ENCODE assay signal across 25 cellular contexts in the genomic region with DNA sequence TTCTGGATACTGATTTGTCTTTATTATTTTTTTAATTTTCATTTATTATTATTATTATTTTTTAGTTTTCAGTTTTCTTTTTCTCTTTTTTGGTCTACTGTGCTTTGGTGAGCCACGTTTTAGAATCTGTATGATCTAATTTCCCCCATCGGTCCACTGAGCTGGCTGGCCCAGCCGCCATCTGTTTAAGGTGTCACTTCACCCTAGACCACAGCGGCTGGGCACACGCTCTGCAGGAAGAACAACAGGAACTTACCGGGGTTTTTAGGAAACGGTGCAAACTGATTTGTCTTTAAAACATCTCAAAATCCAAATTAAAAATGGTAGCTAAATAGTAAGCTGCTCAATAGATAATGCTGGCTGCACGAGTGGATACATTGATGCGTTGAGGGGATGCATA. TPM values are rescaled to one million over a fixed set of nuclear protein-coding genes. Genes with fewer than 3 reads are reported as not detected.
A peak's percentile ranks its signal among the peaks of the same experiment; 100 is the strongest.
DNase-seq lines count a peak whose midpoint lies in the region; ATAC-seq and TF ChIP-seq lines count a peak whose summit lies in the region.
"Had no signal": no experiment of that assay in that cellular context is flagged by ENCODE, and none has a peak within 500 bp of the region (broad histone marks: within the 10 kb centered on the region; RNA-seq: fewer than 3 reads in every experiment).

No MANE protein-coding gene starts in this region.

- TF ChIP-seq CTCF in nephron (IDR thresholded peaks at IDR 0.05; ENCODE audit: unreplicated experiment in 3 of 3) (no peak), H9 (conservative IDR thresholded peaks at IDR 0.05) (no peak)

- H2BK120ac ChIP-seq in H9 (ENCODE audit: low read depth, low read length, poor library complexity, severe bottlenecking) = no peak overlapping the region

- peak; percentile 70 for ATAC-seq in GM18502 (IDR thresholded peaks at IDR 0.05; ENCODE audit: poor library complexity, unreplicated experiment)
- ATAC-seq in HG02610 (IDR thresholded peaks at IDR 0.05; ENCODE audit: unreplicated experiment) = peak; percentile 62
- ATAC-seq in HG02884 (IDR thresholded peaks at IDR 0.05; ENCODE audit: unreplicated experiment) = no peak
- ATAC-seq: gastroesophageal sphincter had no signal

- no peak overlapping the region for H2BK20ac ChIP-seq in H9 (ENCODE audit: low read depth, low read length, poor library complexity, severe bottlenecking)

- H3K56ac ChIP-seq in H9 (ENCODE audit: insufficient read length, low read depth, low read length) = no peak overlapping the region

- no peaks in the 10 kb centered on the region for H3K36me3 Mint-ChIP-seq in nephron (ENCODE audit: low read depth)
- H3K36me3 Mint-ChIP-seq in H9 (ENCODE audit: insufficient read depth in 1 of 3, low read depth in 3 of 3) = no peaks in the 10 kb centered on the region
- H3K36me3 Mint-ChIP-seq: activated naive CD8-positive, alpha-beta T cell had no signal

- DNase-seq in Kasumi-1 (lab: John Stamatoyannopoulos, UW) (peak; percentile 5 to 25), retina (no peak), H9 (no peak), occipital lobe (lab: John Stamatoyannopoulos, UW) (no peak)
- DNase-seq: activated T-cell treated with anti-CD3 and anti-CD28 coated beads for 4 hours; anterior cingulate cortex; EL; GM23248; hippocampal formation; mammary epithelial cell; NCI-H446 treated with DMSO at 0.1 percent for 48 hours; posterior cingulate gyrus; right cardiac atrium; spleen; stimulated activated CD8-positive, alpha-beta memory T cell treated with anti-CD3 and anti-CD28 coated beads, Interleukin-4, amount 100 ng/mL, for 48 hours; stomach; SW 1271; thyroid gland had no signal

- H3K23ac ChIP-seq in H9 (ENCODE audit: insufficient read length, low read depth, low read length) = no peak overlapping the region

- no peak overlapping the region for H2AFZ ChIP-seq in H9 (ENCODE audit: low read length)
- H2AFZ ChIP-seq: GM23248 had no signal

- H2BK5ac ChIP-seq in H9 (ENCODE audit: insufficient read length, low read length) = no peak overlapping the region

- H4K91ac ChIP-seq in H9 (ENCODE audit: insufficient read length, low read depth, low read length) = no peak overlapping the region

- H3K27ac Mint-ChIP-seq in nephron (peak overlapping the region; percentile 92 to 94 (median 92)), H9 (no peak overlapping the region)
- H3K27ac Mint-ChIP-seq: activated naive CD8-positive, alpha-beta T cell had no signal

- no peak overlapping the region for H3T11ph ChIP-seq in H9 (ENCODE audit: low read length)

- H3K27me3 Mint-ChIP-seq in nephron (ENCODE audit: low read depth) (peaks cover 4% of the 10 kb centered on the region), H9 (ENCODE audit: low read depth) (no peaks in the 10 kb centered on the region)
- H3K27me3 Mint-ChIP-seq: activated naive CD8-positive, alpha-beta T cell had no signal

- H3K9me3 Mint-ChIP-seq in nephron (no peaks in the 10 kb centered on the region), H9 (no peaks in the 10 kb centered on the region)

- no peak overlapping the region for H3K4ac ChIP-seq in H9 (ENCODE audit: low read depth, low read length)

- H3K4me1 ChIP-seq in H9 (ENCODE audit: insufficient read depth, low read length) = no peaks in the 10 kb centered on the region
- H3K4me1 ChIP-seq: gastroesophageal sphincter, stomach, thyroid gland, vagina had no signal

- no peaks in the 10 kb centered on the region; the same call in 1 of the 2 replicates for H3K27me3 ChIP-seq in H9 (ENCODE audit: insufficient read depth, low read length)
- H3K27me3 ChIP-seq: gastroesophageal sphincter, spleen, thyroid gland, vagina had no signal

- H3K27ac ChIP-seq in H9 (ENCODE audit: insufficient read length, low read depth, low read length) = no peak overlapping the region
- H3K27ac ChIP-seq: gastroesophageal sphincter, GM23248, spleen, stomach, thyroid gland, vagina had no signal

- no peak overlapping the region for H2AK5ac ChIP-seq in H9 (ENCODE audit: insufficient read length, low read length)

- H3K9ac ChIP-seq in H9 (ENCODE audit: extremely low read depth, insufficient read length, low read length) = no peak overlapping the region
- H3K9ac ChIP-seq: GM23248 had no signal

- no peak overlapping the region for H3K14ac ChIP-seq in H9 (ENCODE audit: insufficient read depth, low read length)

- H3K79me2 ChIP-seq in H9 (ENCODE audit: insufficient read depth, low read length) = no peaks in the 10 kb centered on the region

- no CpG with 5 or more reads among the region's 9 CpGs for WGBS in H9 (ENCODE audit: extremely low coverage, insufficient read length, low lambda C conversion rate)

- no peak overlapping the region for H2BK12ac ChIP-seq in H9 (ENCODE audit: insufficient read length, low read depth, low read length)

- no peak overlapping the region for H3K4me2 ChIP-seq in H9 (ENCODE audit: insufficient read depth, insufficient read length, low read length)

- H3K18ac ChIP-seq in H9 (ENCODE audit: insufficient read length, low read depth, low read length) = no peak overlapping the region

- no peaks in the 10 kb centered on the region for H3K9me3 ChIP-seq in H9 (ENCODE audit: control insufficient read depth, low read depth, low read length)
- H3K9me3 ChIP-seq: gastroesophageal sphincter, spleen, stomach, thyroid gland, vagina had no signal

- H2BK15ac ChIP-seq in H9 (ENCODE audit: low read depth, low read length) = no peak overlapping the region

- H3K23me2 ChIP-seq in H9 (ENCODE audit: insufficient read length, low read depth, low read length, poor library complexity, severe bottlenecking) = no peaks in the 10 kb centered on the region

- no peaks in the 10 kb centered on the region for H3K79me1 ChIP-seq in H9 (ENCODE audit: insufficient read depth, low read depth, low read length, poor library complexity, severe bottlenecking)

- H4K8ac ChIP-seq in H9 (replicated peaks; ENCODE audit: insufficient read length, low read depth, low read length) = no peak overlapping the region

- no peak overlapping the region for H4K5ac ChIP-seq in H9 (ENCODE audit: insufficient read length, low read depth, low read length)

- no peaks in the 10 kb centered on the region for H4K20me1 ChIP-seq in H9 (ENCODE audit: control insufficient read depth, insufficient read depth, insufficient read length)

- H3K4me1 Mint-ChIP-seq in nephron (peaks cover 29% of the 10 kb centered on the region), H9 (no peaks in the 10 kb centered on the region)

- no peak overlapping the region for H3K4me3 Mint-ChIP-seq in nephron
- H3K4me3 Mint-ChIP-seq in H9 = no peak overlapping the region
- H3K4me3 Mint-ChIP-seq: activated naive CD8-positive, alpha-beta T cell had no signal

RNA-seq across cellular contexts. Expression of gene AMOT, which starts 48.8 kb away (rescaled TPM):
- total RNA-seq in H9 (2021) (17.6 and 19.9 TPM in 2 replicates), occipital lobe (10.8 TPM)

Comparison
In these comparisons a context has a peak if more than half of its experiments do, and no peak if none do; other contexts are left out.
1. DNase-seq: peak in Kasumi-1 (2 of 2); none in retina (single experiment), H9 (single experiment) and occipital lobe (single experiment).
2. H3K27ac Mint-ChIP-seq: peak in nephron (3 of 3); none in H9 (0 of 3).